Comparison of ENCODE assay signal across 7 cellular contexts in genomic region chr3:95237783-95238182, GRCh38.
"Had no signal": no experiment of that assay in that cellular context is flagged by ENCODE, and none has a peak within 500 bp of the region (broad histone marks: within the 10 kb centered on the region; RNA-seq: fewer than 3 reads in every experiment).

No MANE protein-coding gene starts in this region.

- DNase-seq: GDM1, GF-D8 had no signal

- FAIRE-seq: G401.6, GM12878, GM12891, GM18507, GM19239 had no signal

- H3K4me3 ChIP-seq: GM12878 had no signal
